21 cellular contexts compared by ENCODE assay signal in the genomic region with DNA sequence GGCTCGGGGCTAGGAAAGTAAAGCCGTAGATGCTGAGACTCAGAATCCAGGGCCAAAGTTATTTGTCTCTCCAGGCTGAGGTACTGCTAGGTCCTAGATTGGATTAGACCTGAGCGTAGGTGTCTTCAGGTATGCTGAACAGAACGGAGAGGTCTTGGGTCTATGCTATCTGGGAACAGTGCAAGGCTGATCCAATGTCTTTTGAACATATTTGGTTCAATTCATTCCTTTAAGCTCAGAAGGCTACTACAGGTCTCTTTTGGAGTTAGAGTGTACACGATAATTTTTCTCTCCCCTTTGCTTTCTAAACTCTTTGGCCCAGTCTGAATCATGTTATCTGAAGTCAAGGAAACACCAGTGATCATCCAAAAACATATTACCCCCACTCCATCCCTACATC.
DNase-seq lines count a peak whose midpoint lies in the region; ATAC-seq and TF ChIP-seq lines count a peak whose summit lies in the region.
"Had no signal": no experiment of that assay in that cellular context is flagged by ENCODE, and none has a peak within 500 bp of the region (broad histone marks: within the 10 kb centered on the region; RNA-seq: fewer than 3 reads in every experiment).

No MANE protein-coding gene starts in this region.

- no peaks in the 10 kb centered on the region for H3K36me3 ChIP-seq in SJCRH30
- no peaks in the 10 kb centered on the region for H3K36me3 ChIP-seq in subcutaneous abdominal adipose tissue (ENCODE audit: control insufficient read depth in 5 of 5, insufficient read depth in 5 of 5, low read length in 5 of 5)
- H3K36me3 ChIP-seq: MG63, Peyer's patch had no signal

- H3K27ac Mint-ChIP-seq in stimulated activated naive CD8-positive, alpha-beta T cell treated with anti-CD3 and anti-CD28 coated beads, Interleukin-15, Interleukin-2, amounts not matched to agents 100 ng/mL and 50 ng/mL, for 24 hours: peak overlapping the region; percentile 43
- H3K27ac Mint-ChIP-seq in nephron: peak overlapping the region; percentile 14 to 60 (median 39)
- H3K27ac Mint-ChIP-seq in effector memory CD8-positive, alpha-beta T cell: no peak overlapping the region
- H3K27ac Mint-ChIP-seq: CD4-positive, CD25-positive, alpha-beta regulatory T cell; GM23338; H9; HFFc6 had no signal

- DNase-seq in stimulated activated naive CD8-positive, alpha-beta T cell treated with anti-CD3 and anti-CD28 coated beads, Interleukin-15, Interleukin-2, amounts not matched to agents 100 U/mL and 50 U/mL, for 24 hours: no peak
- no peak for DNase-seq in SJCRH30
- DNase-seq in GM20000 (ENCODE audit: low spot score): no peak
- no peak for DNase-seq in effector memory CD8-positive, alpha-beta T cell
- DNase-seq: CD4-positive, CD25-positive, alpha-beta regulatory T cell; H9; HFFc6; KG1; MG63; NCI-H1105 treated with DMSO at 0.1 percent for 48 hours; NCI-H2029; NCI-H524 treated with DMSO at 0.1 percent for 48 hours; Peyer's patch; SIG-M5; SK-N-SH had no signal

- H3K9me3 Mint-ChIP-seq in stimulated activated naive CD8-positive, alpha-beta T cell treated with anti-CD3 and anti-CD28 coated beads, Interleukin-15, Interleukin-2, amounts not matched to agents 100 ng/mL and 50 ng/mL, for 24 hours: no peaks in the 10 kb centered on the region
- no peaks in the 10 kb centered on the region for H3K9me3 Mint-ChIP-seq in nephron
- no peaks in the 10 kb centered on the region for H3K9me3 Mint-ChIP-seq in effector memory CD8-positive, alpha-beta T cell
- H3K9me3 Mint-ChIP-seq: CD4-positive, CD25-positive, alpha-beta regulatory T cell; GM23338; H9; HFFc6 had no signal

- H3K36me3 Mint-ChIP-seq in stimulated activated naive CD8-positive, alpha-beta T cell treated with anti-CD3 and anti-CD28 coated beads, Interleukin-15, Interleukin-2, amounts not matched to agents 100 ng/mL and 50 ng/mL, for 24 hours (ENCODE audit: low read depth): peaks cover 4% of the 10 kb centered on the region
- no peaks in the 10 kb centered on the region for H3K36me3 Mint-ChIP-seq in nephron (ENCODE audit: low read depth)
- H3K36me3 Mint-ChIP-seq in effector memory CD8-positive, alpha-beta T cell (ENCODE audit: insufficient read depth): peaks cover 6% of the 10 kb centered on the region
- H3K36me3 Mint-ChIP-seq: CD4-positive, CD25-positive, alpha-beta regulatory T cell had no signal

- H3K27me3 ChIP-seq in SJCRH30 (no peaks in the 10 kb centered on the region), subcutaneous abdominal adipose tissue (ENCODE audit: control insufficient read depth in 5 of 5, insufficient read depth in 4 of 5, low read length in 5 of 5) (no peaks in the 10 kb centered on the region)
- H3K27me3 ChIP-seq: MG63, Peyer's patch had no signal

- no peak overlapping the region for H3K9ac ChIP-seq in subcutaneous abdominal adipose tissue (ENCODE audit: low read length in 5 of 5)
- H3K9ac ChIP-seq: SK-N-SH had no signal

- no peak overlapping the region for H3K4me3 ChIP-seq in SJCRH30
- no peak overlapping the region for H3K4me3 ChIP-seq in subcutaneous abdominal adipose tissue (ENCODE audit: low read depth in 1 of 5, low read length in 5 of 5)
- H3K4me3 ChIP-seq: A549, GM23338, MG63, Peyer's patch had no signal

- TF ChIP-seq CTCF in nephron (IDR thresholded peaks at IDR 0.05; ENCODE audit: unreplicated experiment in 3 of 3): no peak
- TF ChIP-seq CTCF in GM20000 (IDR thresholded peaks at IDR 0.05; ENCODE audit: extremely low read depth, missing control alignments): no peak

- H3K4me1 Mint-ChIP-seq in stimulated activated naive CD8-positive, alpha-beta T cell treated with anti-CD3 and anti-CD28 coated beads, Interleukin-15, Interleukin-2, amounts not matched to agents 100 ng/mL and 50 ng/mL, for 24 hours (ENCODE audit: low read depth): peaks cover 67% of the 10 kb centered on the region
- peaks cover 69% of the 10 kb centered on the region for H3K4me1 Mint-ChIP-seq in nephron
- H3K4me1 Mint-ChIP-seq in effector memory CD8-positive, alpha-beta T cell (ENCODE audit: low read depth in 2 of 2): peaks cover 16 to 17% of the 10 kb centered on the region in 2 donors
- H3K4me1 Mint-ChIP-seq: GM23338, H9 had no signal

- ATAC-seq in stimulated activated naive CD8-positive, alpha-beta T cell treated with anti-CD3 and anti-CD28 coated beads, Interleukin-15, Interleukin-2, amounts not matched to agents 100 U/mL and 50 U/mL, for 24 hours: no peak
- ATAC-seq in GM19035 (IDR thresholded peaks at IDR 0.05; ENCODE audit: unreplicated experiment): no peak
- ATAC-seq in effector memory CD8-positive, alpha-beta T cell (replicated peaks): no peak
- ATAC-seq: A549, GM23338 had no signal

- no peaks in the 10 kb centered on the region for H3K9me3 ChIP-seq in SJCRH30 (replicated peaks)
- no peaks in the 10 kb centered on the region for H3K9me3 ChIP-seq in subcutaneous abdominal adipose tissue (ENCODE audit: control insufficient read depth in 5 of 5, low read length in 5 of 5)
- H3K9me3 ChIP-seq: A549, MG63, Peyer's patch, SK-N-SH had no signal

- H3K4me3 Mint-ChIP-seq in stimulated activated naive CD8-positive, alpha-beta T cell treated with anti-CD3 and anti-CD28 coated beads, Interleukin-15, Interleukin-2, amounts not matched to agents 100 ng/mL and 50 ng/mL, for 24 hours: no peak overlapping the region
- H3K4me3 Mint-ChIP-seq in nephron: no peak overlapping the region
- H3K4me3 Mint-ChIP-seq in effector memory CD8-positive, alpha-beta T cell: no peak overlapping the region
- H3K4me3 Mint-ChIP-seq: CD4-positive, CD25-positive, alpha-beta regulatory T cell; GM23338; H9; HFFc6 had no signal

- H3K27me3 Mint-ChIP-seq in stimulated activated naive CD8-positive, alpha-beta T cell treated with anti-CD3 and anti-CD28 coated beads, Interleukin-15, Interleukin-2, amounts not matched to agents 100 ng/mL and 50 ng/mL, for 24 hours: no peaks in the 10 kb centered on the region
- H3K27me3 Mint-ChIP-seq in nephron (ENCODE audit: low read depth): no peaks in the 10 kb centered on the region
- H3K27me3 Mint-ChIP-seq in effector memory CD8-positive, alpha-beta T cell: no peaks in the 10 kb centered on the region
- H3K27me3 Mint-ChIP-seq: CD4-positive, CD25-positive, alpha-beta regulatory T cell had no signal

- H3K27ac ChIP-seq in SJCRH30 (peak overlapping the region; percentile 70), subcutaneous abdominal adipose tissue (ENCODE audit: low read depth, low read length) (peak overlapping the region; percentile 74)
- H3K27ac ChIP-seq: A549, Peyer's patch had no signal

- H3K4me1 ChIP-seq in SJCRH30 (peaks cover 48% of the 10 kb centered on the region), subcutaneous abdominal adipose tissue (ENCODE audit: control insufficient read depth in 5 of 5, insufficient read depth in 5 of 5, low read length in 5 of 5) (peaks cover 4 to 81% (median 68%) of the 10 kb centered on the region in 5 donors)

Comparison
In these comparisons a context has a peak if more than half of its experiments do, and no peak if none do; other contexts are left out.
1. H3K27ac Mint-ChIP-seq: peak in stimulated activated naive CD8-positive, alpha-beta T cell treated with anti-CD3 and anti-CD28 coated beads, Interleukin-15, Interleukin-2, amounts not matched to agents 100 ng/mL and 50 ng/mL, for 24 hours (single experiment) and nephron (3 of 3); none in effector memory CD8-positive, alpha-beta T cell (0 of 2).